Comparison of ENCODE assay signal across 13 cellular contexts in genomic region chr13:42337808-42338600, GRCh38.
"Had no signal": no experiment of that assay in that cellular context is flagged by ENCODE, and none has a peak within 500 bp of the region (broad histone marks: within the 10 kb centered on the region; RNA-seq: fewer than 3 reads in every experiment).

No MANE protein-coding gene starts in this region.

- H3K36me3 ChIP-seq: adrenal gland, neural progenitor cell, pancreas, thyroid gland, uterus had no signal

- DNase-seq: activated CD4-positive, alpha-beta T cell treated with anti-CD3 and anti-CD28 coated beads for 4 hours; activated naive CD4-positive, alpha-beta T cell treated with anti-CD3 and anti-CD28 coated beads for 36 hours; activated T-cell treated with anti-CD3 and anti-CD28 coated beads for 4 hours; adrenal gland; endodermal cell; erythroblast; hippocampal formation; pancreas; stimulated activated CD4-positive, alpha-beta T cell treated with anti-CD3 and anti-CD28 coated beads, Interleukin-4, amount 100 ng/mL, for 4 hours; thyroid gland; uterus had no signal

- H3K4me1 ChIP-seq: adrenal gland, neural progenitor cell, pancreas, thyroid gland, uterus had no signal

- H3K27me3 ChIP-seq: adrenal gland, neural progenitor cell, pancreas, thyroid gland, uterus had no signal

- H3K27ac ChIP-seq: adrenal gland, neural progenitor cell, pancreas, thyroid gland, uterus had no signal

- H3K9ac ChIP-seq: neural progenitor cell had no signal

- H3K9me3 ChIP-seq: adrenal gland, pancreas, thyroid gland, uterus had no signal

- H2AFZ ChIP-seq: neural progenitor cell had no signal

- ATAC-seq: activated T-helper 17 cell treated with anti-CD3 and anti-CD28 coated beads, Interleukin-2, amount 50 U/mL, for 72 hours; pancreas had no signal

- H3K4me2 ChIP-seq: neural progenitor cell had no signal

- H3K4me3 ChIP-seq: adrenal gland, neural progenitor cell, pancreas, thyroid gland, uterus had no signal
